Comparison of ENCODE assay signal across 15 cellular contexts in the genomic region with DNA sequence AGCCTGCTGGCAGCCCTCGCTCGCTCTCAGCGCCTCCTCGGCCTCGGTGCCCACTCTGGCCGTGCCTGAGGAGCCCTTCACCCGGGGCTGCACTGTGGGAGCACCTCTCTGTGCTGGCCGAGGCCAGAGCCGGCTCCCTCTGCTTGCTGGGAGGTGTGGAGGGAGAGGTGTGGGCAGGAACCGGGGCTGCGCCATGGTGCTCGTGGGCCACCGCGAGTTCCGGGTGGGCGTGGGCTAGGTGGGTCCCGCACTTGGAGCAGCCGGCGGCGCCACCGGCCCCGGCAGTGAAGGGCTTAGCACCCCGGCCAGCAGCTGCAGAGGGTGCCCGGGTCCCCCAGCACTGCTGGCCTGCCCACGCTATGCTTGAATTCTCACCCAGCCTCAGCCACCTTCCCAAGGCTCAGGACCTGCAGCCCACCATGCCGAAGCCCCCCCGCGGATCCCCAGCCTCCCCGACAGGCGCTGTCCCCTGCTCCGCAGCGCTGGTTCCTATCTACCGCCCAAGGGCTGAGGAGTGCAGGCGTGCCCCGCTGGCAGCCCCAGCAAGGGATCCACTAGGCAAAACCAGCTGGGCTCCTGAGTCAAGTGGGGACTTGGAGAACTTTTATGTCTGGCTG.
DNase-seq lines count a peak whose midpoint lies in the region; ATAC-seq and TF ChIP-seq lines count a peak whose summit lies in the region.
"Had no signal": no experiment of that assay in that cellular context is flagged by ENCODE, and none has a peak within 500 bp of the region (broad histone marks: within the 10 kb centered on the region; RNA-seq: fewer than 3 reads in every experiment).

No MANE protein-coding gene starts in this region.

- DNase-seq in left cardiac atrium (peak; percentile 13), left ventricle myocardium inferior (no peak), lower lobe of right lung (peak; percentile 34), sigmoid colon (peak; percentile 52), NCI-H1436 (lab: John Stamatoyannopoulos, UW) (no peak)
- DNase-seq in stimulated activated CD4-positive, alpha-beta T cell treated with anti-CD3 and anti-CD28 coated beads, Interleukin-15, amount 100 ng/mL, for 24 hours, result no peak
- DNase-seq: Calu3; CD8-positive, alpha-beta T cell; DMS 273 treated with DMSO at 0.1 percent for 48 hours; DMS53; DND-41; EL; H9 had no signal

- no peak for TF ChIP-seq POLR2A in sigmoid colon (IDR thresholded peaks at IDR 0.05)

- H3K27me3 ChIP-seq in left ventricle myocardium inferior (ENCODE audit: low read depth) (no peaks in the 10 kb centered on the region), lower lobe of right lung (ENCODE audit: low read depth) (no peaks in the 10 kb centered on the region), sigmoid colon (no peaks in the 10 kb centered on the region)
- H3K27me3 ChIP-seq: BLaER1 treated with 17β-estradiol and CSF1 and Interleukin-3, amounts not matched to agents 10 nM and 100 nM had no signal

- H3K36me3 ChIP-seq in left ventricle myocardium inferior, result no peaks in the 10 kb centered on the region
- H3K36me3 ChIP-seq in lower lobe of right lung, result no peaks in the 10 kb centered on the region
- no peaks in the 10 kb centered on the region for H3K36me3 ChIP-seq in sigmoid colon
- H3K36me3 ChIP-seq: BLaER1 treated with 17β-estradiol and CSF1 and Interleukin-3, amounts not matched to agents 10 nM and 100 nM had no signal

- no peak for ATAC-seq in left cardiac atrium
- ATAC-seq in lower lobe of right lung, result no peak
- ATAC-seq: CD8-positive, alpha-beta T cell; GM12878 had no signal

- no peak for TF ChIP-seq EP300 in sigmoid colon (IDR thresholded peaks at IDR 0.05)

- H3K9me3 ChIP-seq in left ventricle myocardium inferior (replicated peaks), result peaks cover 14% of the 10 kb centered on the region
- H3K9me3 ChIP-seq in lower lobe of right lung, result no peaks in the 10 kb centered on the region
- no peaks in the 10 kb centered on the region for H3K9me3 ChIP-seq in sigmoid colon

- 94 to 96% methylated on average over 35 of the region's 35 CpGs for WGBS in sigmoid colon, 2 donors

- TF ChIP-seq CTCF in left ventricle myocardium inferior (IDR thresholded peaks at IDR 0.05; ENCODE audit: borderline replicate concordance) (no peak), lower lobe of right lung (IDR thresholded peaks at IDR 0.05) (no peak), sigmoid colon (IDR thresholded peaks at IDR 0.05) (no peak)

- H3K4me1 ChIP-seq in left ventricle myocardium inferior (no peaks in the 10 kb centered on the region), lower lobe of right lung (no peaks in the 10 kb centered on the region), sigmoid colon (no peaks in the 10 kb centered on the region)
- H3K4me1 ChIP-seq: BLaER1 treated with 17β-estradiol and CSF1 and Interleukin-3, amounts not matched to agents 10 nM and 100 nM had no signal

- intact Hi-C loops in left cardiac atrium (cut with DNase I), result no loop called here
- intact Hi-C loops in left ventricle myocardium inferior (cut with micrococcal nuclease), result no loop called here
- intact Hi-C loops in lower lobe of right lung (cut with DNase I), result no loop called here
- intact Hi-C loops in sigmoid colon (cut with DNase I), result no loop called here

- H3K27ac ChIP-seq in left ventricle myocardium inferior (replicated peaks) (no peak overlapping the region), lower lobe of right lung (no peak overlapping the region), sigmoid colon (no peak overlapping the region)
- H3K27ac ChIP-seq: BLaER1 treated with 17β-estradiol and CSF1 and Interleukin-3, amounts not matched to agents 10 nM and 100 nM had no signal

- H3K4me3 ChIP-seq in left ventricle myocardium inferior (no peak overlapping the region), lower lobe of right lung (no peak overlapping the region), sigmoid colon (no peak overlapping the region)
- H3K4me3 ChIP-seq: BLaER1 treated with 17β-estradiol and CSF1 and Interleukin-3, amounts not matched to agents 10 nM and 100 nM; GM12878 had no signal

Comparison
In these comparisons a context has a peak if more than half of its experiments do, and no peak if none do; other contexts are left out.
1. DNase-seq: peak in left cardiac atrium (single experiment), lower lobe of right lung (single experiment) and sigmoid colon (single experiment); none in left ventricle myocardium inferior (single experiment), NCI-H1436 (single experiment) and stimulated activated CD4-positive, alpha-beta T cell treated with anti-CD3 and anti-CD28 coated beads, Interleukin-15, amount 100 ng/mL, for 24 hours (single experiment).